Comparison of ENCODE assay signal across 18 cellular contexts in genomic region chr3:41148446-41148845, GRCh38. TPM values are rescaled to one million over a fixed set of nuclear protein-coding genes. Genes with fewer than 3 reads are reported as not detected.
DNase-seq lines count a peak whose midpoint lies in the region; ATAC-seq and TF ChIP-seq lines count a peak whose summit lies in the region.
"Had no signal": no experiment of that assay in that cellular context is flagged by ENCODE, and none has a peak within 500 bp of the region (broad histone marks: within the 10 kb centered on the region; RNA-seq: fewer than 3 reads in every experiment).

No MANE protein-coding gene starts in this region.

- no peaks in the 10 kb centered on the region for H3K36me3 Mint-ChIP-seq in nephron (ENCODE audit: low read depth)

- peaks cover 30% of the 10 kb centered on the region for H3K4me1 Mint-ChIP-seq in nephron

- H3K4me3 Mint-ChIP-seq in nephron: no peak overlapping the region
- H3K4me3 Mint-ChIP-seq: neural crest cell; T-helper 2 cell treated with Interferon-gamma antibody and Interleukin-4, amounts not matched to agents 5 μg/mL and 100 μg/mL, for 36 hours had no signal

- H3K27ac Mint-ChIP-seq in nephron: peak overlapping the region; percentile 16 to 90 (median 53)
- H3K27ac Mint-ChIP-seq: T-helper 2 cell treated with Interferon-gamma antibody and Interleukin-4, amounts not matched to agents 5 μg/mL and 100 μg/mL, for 36 hours had no signal

- H3K36me3 ChIP-seq in MG63: no peaks in the 10 kb centered on the region
- H3K36me3 ChIP-seq in upper lobe of right lung: no peaks in the 10 kb centered on the region
- H3K36me3 ChIP-seq: lower lobe of right lung, right lobe of liver had no signal

- H3K9me3 ChIP-seq in MG63 (no peaks in the 10 kb centered on the region), upper lobe of right lung (no peaks in the 10 kb centered on the region)
- H3K9me3 ChIP-seq: lower lobe of right lung, right lobe of liver had no signal

- ATAC-seq in upper lobe of right lung (no peak), Right ventricle myocardium inferior (no peak)
- ATAC-seq: lower lobe of right lung, right lobe of liver had no signal

- H3K27me3 Mint-ChIP-seq in nephron (ENCODE audit: low read depth): no peaks in the 10 kb centered on the region

- no peak for TF ChIP-seq CTCF in choroid plexus epithelial cell (conservative IDR thresholded peaks at IDR 0.05; ENCODE audit: low read depth, low read length)
- no peak for TF ChIP-seq CTCF in nephron (IDR thresholded peaks at IDR 0.05; ENCODE audit: unreplicated experiment in 3 of 3)
- TF ChIP-seq CTCF in upper lobe of right lung (IDR thresholded peaks at IDR 0.05): no peak

- H3K9me3 Mint-ChIP-seq in nephron: peaks cover 16% of the 10 kb centered on the region

- H3K27ac ChIP-seq in upper lobe of right lung: no peak overlapping the region
- H3K27ac ChIP-seq: lower lobe of right lung, right lobe of liver had no signal

- H3K4me3 ChIP-seq in choroid plexus epithelial cell (ENCODE audit: low read depth, low read length) (no peak overlapping the region), MG63 (no peak overlapping the region), upper lobe of right lung (no peak overlapping the region)
- H3K4me3 ChIP-seq: lower lobe of right lung, right lobe of liver had no signal

- peak; percentile 40 for DNase-seq in DMS79 treated with DMSO at 0.1 percent for 48 hours (lab: John Stamatoyannopoulos, UW)
- peak; percentile 51 for DNase-seq in NCI-H446 treated with DMSO at 0.1 percent for 48 hours (lab: John Stamatoyannopoulos, UW)
- DNase-seq in choroid plexus epithelial cell (ENCODE audit: low read depth): peak; percentile 33
- DNase-seq in MG63: no peak
- DNase-seq in upper lobe of right lung: no peak
- no peak for DNase-seq in NCI-H1105 treated with DMSO at 0.1 percent for 48 hours (lab: John Stamatoyannopoulos, UW)
- no peak for DNase-seq in Right ventricle myocardium inferior (ENCODE audit: missing footprints)
- DNase-seq: activated CD8-positive, alpha-beta memory T cell treated with anti-CD3 and anti-CD28 coated beads, Interleukin-2, amount 50 U/mL, for 48 hours; aorta; erythroblast; lower lobe of right lung; NCI-H2227 treated with DMSO at 0.1 percent for 48 hours; right lobe of liver; SHP77; stimulated activated CD4-positive, alpha-beta T cell treated with anti-CD3 and anti-CD28 coated beads, Interleukin-2, amount 100 ng/mL, for 48 hours had no signal

- intact Hi-C loops in upper lobe of right lung (cut with DNase I): no loop called here
- intact Hi-C loops in Right ventricle myocardium inferior (cut with DNase I): no loop called here

- no peaks in the 10 kb centered on the region for H3K27me3 ChIP-seq in MG63
- H3K27me3 ChIP-seq in upper lobe of right lung: no peaks in the 10 kb centered on the region
- H3K27me3 ChIP-seq: right lobe of liver had no signal

- H3K4me1 ChIP-seq in upper lobe of right lung: no peaks in the 10 kb centered on the region
- H3K4me1 ChIP-seq: lower lobe of right lung, right lobe of liver had no signal

RNA-seq across cellular contexts. Expression of gene CTNNB1, which starts 50.9 kb away (rescaled TPM):
- 129 and 147 TPM in 2 replicates for total RNA-seq in MG63 (2014; rRNA removed; shearing (Covaris generic); ENCODE audit: low replicate concordance)
- total RNA-seq in upper lobe of right lung (305 TPM), Right ventricle myocardium inferior (160 TPM)

Comparison
In these comparisons a context has a peak if more than half of its experiments do, and no peak if none do; other contexts are left out.
1. DNase-seq: peak in DMS79 treated with DMSO at 0.1 percent for 48 hours (single experiment), NCI-H446 treated with DMSO at 0.1 percent for 48 hours (single experiment) and choroid plexus epithelial cell (single experiment); none in MG63 (single experiment), upper lobe of right lung (single experiment), NCI-H1105 treated with DMSO at 0.1 percent for 48 hours (single experiment) and Right ventricle myocardium inferior (single experiment).